In the genomic region with DNA sequence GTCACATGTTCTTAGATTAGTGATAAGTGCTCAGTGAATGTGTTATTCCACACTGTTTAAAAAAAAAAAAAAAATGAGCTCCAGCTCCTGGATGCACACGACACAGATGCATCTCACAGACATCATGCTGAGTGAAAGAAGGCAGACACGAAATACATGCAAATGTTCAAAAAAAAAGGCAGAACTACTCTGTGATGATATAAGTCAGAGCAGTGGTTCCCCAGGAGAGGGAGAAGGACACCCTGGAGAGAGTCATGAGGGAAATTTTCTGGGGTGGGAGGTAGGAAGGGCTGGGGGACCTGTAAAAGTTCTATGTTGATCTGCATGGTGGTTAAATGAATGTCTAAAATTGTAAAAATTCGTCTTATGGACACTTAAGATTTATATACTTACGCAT, we compare ENCODE assay signal across 10 cellular contexts. TPM values are rescaled to one million over a fixed set of nuclear protein-coding genes. Genes with fewer than 3 reads are reported as not detected.
A peak's percentile ranks its signal among the peaks of the same experiment; 100 is the strongest.
DNase-seq lines count a peak whose midpoint lies in the region; ATAC-seq, FAIRE-seq and TF ChIP-seq lines count a peak whose summit lies in the region.
"Had no signal": no experiment of that assay in that cellular context is flagged by ENCODE, and none has a peak within 500 bp of the region (broad histone marks: within the 10 kb centered on the region; RNA-seq: fewer than 3 reads in every experiment).

No MANE protein-coding gene starts in this region.

- H3K27ac Mint-ChIP-seq in activated T-helper 17 cell treated with anti-CD3 and anti-CD28 coated beads, Interleukin-2, amount 50 U/mL, for 72 hours, result peak overlapping the region; percentile 100

- WGBS in liver, result 78% methylated on average over 4 of the region's 4 CpGs
- 51 to 63% methylated on average over 4 of the region's 4 CpGs for WGBS in thyroid gland, 2 donors
- 68% methylated on average over 4 of the region's 4 CpGs for WGBS in pancreas, 2 donors

- no peak overlapping the region for H3K4me3 ChIP-seq in liver (ENCODE audit: low read depth in 1 of 3, low read length in 3 of 3)
- H3K4me3 ChIP-seq in thyroid gland (replicated peaks in 1 of 3), result no peak overlapping the region
- H3K4me3 ChIP-seq in pancreas, result no peak overlapping the region

- TF ChIP-seq POLR2A in thyroid gland (IDR thresholded peaks at IDR 0.05), result no peak

- H3K27ac ChIP-seq in liver (ENCODE audit: low read depth in 1 of 2, low read length in 2 of 2) (peak overlapping the region; percentile 59 to 99), thyroid gland (peak overlapping the region in 2 of 3 donors; percentile 99 to 100), pancreas (peak overlapping the region in 2 of 4 donors; percentile 100)

- H3K9ac ChIP-seq in liver (ENCODE audit: low read depth in 1 of 2, low read length in 2 of 2), result no peak overlapping the region

- no peak for TF ChIP-seq CTCF in liver (IDR thresholded peaks at IDR 0.05; ENCODE audit: low read depth, low read length, missing input control)
- TF ChIP-seq CTCF in thyroid gland (IDR thresholded peaks at IDR 0.05), result no peak
- no peak for TF ChIP-seq CTCF in pancreas (IDR thresholded peaks at IDR 0.05)

- peaks cover 65% of the 10 kb centered on the region for H3K36me3 Mint-ChIP-seq in activated T-cell treated with anti-CD3 and anti-CD28 coated beads, Interleukin-2, amount 50 U/mL, for 4 hours (ENCODE audit: insufficient read depth)
- peaks cover 93% of the 10 kb centered on the region for H3K36me3 Mint-ChIP-seq in activated T-helper 17 cell treated with anti-CD3 and anti-CD28 coated beads, Interleukin-2, amount 50 U/mL, for 72 hours (ENCODE audit: low read depth)

- FAIRE-seq in pancreas (lab: Jason Lieb, UNC), result no peak

- H3K4me1 Mint-ChIP-seq in activated T-cell treated with anti-CD3 and anti-CD28 coated beads, Interleukin-2, amount 50 U/mL, for 4 hours (ENCODE audit: low read depth), result peaks cover 72% of the 10 kb centered on the region
- peaks cover 63% of the 10 kb centered on the region for H3K4me1 Mint-ChIP-seq in activated T-helper 17 cell treated with anti-CD3 and anti-CD28 coated beads, Interleukin-2, amount 50 U/mL, for 72 hours

- peak overlapping the region; percentile 95 for H3K4me3 Mint-ChIP-seq in activated T-cell treated with anti-CD3 and anti-CD28 coated beads, Interleukin-2, amount 50 U/mL, for 4 hours
- peak overlapping the region; percentile 98 for H3K4me3 Mint-ChIP-seq in activated T-helper 17 cell treated with anti-CD3 and anti-CD28 coated beads, Interleukin-2, amount 50 U/mL, for 72 hours

- ATAC-seq in activated T-cell treated with anti-CD3 and anti-CD28 coated beads, Interleukin-2, amount 50 U/mL, for 4 hours, result no peak
- no peak for ATAC-seq in activated T-helper 17 cell treated with anti-CD3 and anti-CD28 coated beads, Interleukin-2, amount 50 U/mL, for 72 hours (replicated peaks)
- ATAC-seq in pancreas, result no peak

- DNase-seq in activated T-cell treated with anti-CD3 and anti-CD28 coated beads, Interleukin-2, amount 50 U/mL, for 4 hours, result no peak
- no peak for DNase-seq in activated T-cell treated with anti-CD3 and anti-CD28 coated beads for 4 hours
- DNase-seq in thyroid gland, result no peak
- no peak for DNase-seq in pancreas
- no peak for DNase-seq in activated effector memory CD4-positive, alpha-beta T cell treated with anti-CD3 and anti-CD28 coated beads, Interleukin-2, amount 50 U/mL, for 16 hours
- DNase-seq in NOMO-1 (lab: John Stamatoyannopoulos, UW; ENCODE audit: unreplicated experiment in 2 of 2), result no peak
- DNase-seq: activated CD4-positive, CD25-positive, alpha-beta regulatory T cell had no signal

- intact Hi-C loops in thyroid gland (cut with DNase I), result no loop called here
- intact Hi-C loops in pancreas (cut with DNase I), result no loop called here

- H3K36me3 ChIP-seq in liver (ENCODE audit: control insufficient read depth in 4 of 4, insufficient read depth in 3 of 4, low read depth in 1 of 4, low read length in 3 of 4) (peaks cover 9 to 30% (median 18%) of the 10 kb centered on the region in 4 donors), thyroid gland (peaks cover 25 to 31% of the 10 kb centered on the region in 2 donors), pancreas (peaks cover 12 to 25% (median 14%) of the 10 kb centered on the region in 3 donors)
- H3K36me3 ChIP-seq: BE2C had no signal

- H3K9me3 Mint-ChIP-seq in activated T-cell treated with anti-CD3 and anti-CD28 coated beads, Interleukin-2, amount 50 U/mL, for 4 hours, result no peaks in the 10 kb centered on the region
- H3K9me3 Mint-ChIP-seq in activated T-helper 17 cell treated with anti-CD3 and anti-CD28 coated beads, Interleukin-2, amount 50 U/mL, for 72 hours, result no peaks in the 10 kb centered on the region

- H3K27me3 Mint-ChIP-seq in activated T-cell treated with anti-CD3 and anti-CD28 coated beads, Interleukin-2, amount 50 U/mL, for 4 hours (ENCODE audit: low read depth), result no peaks in the 10 kb centered on the region
- H3K27me3 Mint-ChIP-seq in activated T-helper 17 cell treated with anti-CD3 and anti-CD28 coated beads, Interleukin-2, amount 50 U/mL, for 72 hours, result no peaks in the 10 kb centered on the region

- H3K4me1 ChIP-seq in liver (ENCODE audit: control insufficient read depth in 4 of 4, insufficient read depth in 4 of 4, low read length in 3 of 4) (peaks cover 27 to 65% (median 54%) of the 10 kb centered on the region in 4 donors), thyroid gland (peaks cover 63 to 64% of the 10 kb centered on the region in 2 donors), pancreas (peaks cover 44 to 60% (median 46%) of the 10 kb centered on the region in 3 donors)

- H3K9me3 ChIP-seq in liver (ENCODE audit: control insufficient read depth in 4 of 4, low read length in 3 of 4) (no peaks in the 10 kb centered on the region), thyroid gland (no peaks in the 10 kb centered on the region), pancreas (no peaks in the 10 kb centered on the region)
- H3K9me3 ChIP-seq: BE2C had no signal

- no peaks in the 10 kb centered on the region for H3K27me3 ChIP-seq in liver (ENCODE audit: control insufficient read depth in 4 of 4, insufficient read depth in 4 of 4, low read length in 3 of 4)
- H3K27me3 ChIP-seq in thyroid gland, result no peaks in the 10 kb centered on the region
- no peaks in the 10 kb centered on the region for H3K27me3 ChIP-seq in pancreas
- H3K27me3 ChIP-seq: BE2C had no signal

- no peak for TF ChIP-seq RAD21 in liver (IDR thresholded peaks at IDR 0.05)

TF ChIP-seq in liver, 16 proteins besides CTCF, POLR2A, EP300 and RAD21:
- TF ChIP-seq JUND (IDR thresholded peaks at IDR 0.05) (no peak), HNF4A (conservative IDR thresholded peaks at IDR 0.05) (no peak), HNF4G (IDR thresholded peaks at IDR 0.05) (no peak), YY1 (IDR thresholded peaks at IDR 0.05) (no peak)
- TF ChIP-seq, protein P1, sequence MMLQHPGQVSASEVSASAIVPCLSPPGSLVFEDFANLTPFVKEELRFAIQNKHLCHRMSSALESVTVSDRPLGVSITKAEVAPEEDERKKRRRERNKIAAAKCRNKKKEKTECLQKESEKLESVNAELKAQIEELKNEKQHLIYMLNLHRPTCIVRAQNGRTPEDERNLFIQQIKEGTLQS (IDR thresholded peaks at IDR 0.05), result no peak

RNA-seq across cellular contexts. Expression of a gene that starts 4.3 kb away (rescaled TPM):
- 10 to 100 TPM; 88.9 to 96.6 (median 95.1) TPM for total RNA-seq in activated T-cell treated with anti-CD3 and anti-CD28 coated beads, Interleukin-2, amount 50 U/mL, for 4 hours
- total RNA-seq in activated T-helper 17 cell treated with anti-CD3 and anti-CD28 coated beads, Interleukin-2, amount 50 U/mL, for 72 hours, result 100 to 1,000 TPM in 1 of 2 donors, 10 to 100 TPM in 1; 42.9 to 145 TPM
- total RNA-seq in liver (10 to 100 TPM in 1 of 2 donors, 1 to 10 TPM in 1; 4.7 to 19.3 TPM), thyroid gland (10 to 100 TPM; 33.5 to 81.0 (median 36.7) TPM), pancreas (10 to 100 TPM in 5 of 6 donors, 1 to 10 TPM in 1; 9.0 to 29.2 (median 13.4) TPM)
- polyA plus RNA-seq in liver (10 to 100 TPM in 1 of 2 donors, 1 to 10 TPM in 1; 8.7 to 12.8 TPM), pancreas (10 to 100 TPM; 20.3 to 31.4 TPM)

RNA-seq across cellular contexts. Expression of a gene that starts 41.6 kb away (rescaled TPM):
- 1 to 10 TPM in 2 of 3 donors, under 1 TPM in 1; 0.84 to 1.1 (median 1.0) TPM for total RNA-seq in activated T-cell treated with anti-CD3 and anti-CD28 coated beads, Interleukin-2, amount 50 U/mL, for 4 hours
- total RNA-seq in activated T-helper 17 cell treated with anti-CD3 and anti-CD28 coated beads, Interleukin-2, amount 50 U/mL, for 72 hours, result 1 to 10 TPM; 2.7 to 4.7 TPM
- total RNA-seq in liver (1 to 10 TPM in 1 of 2 donors, under 1 TPM in 1; 0.28 to 3.3 TPM), thyroid gland (10 to 100 TPM in 3 of 4 donors, 1 to 10 TPM in 1; 8.9 to 17.8 (median 11.7) TPM), pancreas (1 to 10 TPM; 3.1 to 9.6 (median 5.5) TPM)
- polyA plus RNA-seq in liver (1 to 10 TPM in 1 of 2 donors, under 1 TPM in 1; 0.89 to 2.3 TPM), pancreas (10 to 100 TPM; 21.7 to 31.3 TPM)

RNA-seq across cellular contexts. Expression of a gene that starts 41.6 kb away (rescaled TPM):
- total RNA-seq in activated T-cell treated with anti-CD3 and anti-CD28 coated beads, Interleukin-2, amount 50 U/mL, for 4 hours, result 10 to 100 TPM; 31.8 to 34.7 (median 33.0) TPM
- total RNA-seq in activated T-helper 17 cell treated with anti-CD3 and anti-CD28 coated beads, Interleukin-2, amount 50 U/mL, for 72 hours, result 10 to 100 TPM; 21.2 to 24.2 TPM
- 10 to 100 TPM; 11.8 to 39.4 TPM for total RNA-seq in liver
- 10 to 100 TPM; 13.4 to 25.3 TPM for polyA plus RNA-seq in liver
- total RNA-seq in thyroid gland, result 100 to 1,000 TPM in 2 of 4 donors, 10 to 100 TPM in 2; 64.6 to 105 (median 101) TPM
- 10 to 100 TPM; 25.9 to 48.6 (median 31.6) TPM for total RNA-seq in pancreas
- polyA plus RNA-seq in pancreas, result 10 to 100 TPM; 56.2 to 79.6 TPM

RNA-seq across cellular contexts. Expression of a gene that starts 43.3 kb away (rescaled TPM):
- total RNA-seq in activated T-cell treated with anti-CD3 and anti-CD28 coated beads, Interleukin-2, amount 50 U/mL, for 4 hours, result 10 to 100 TPM; 13.1 to 20.6 (median 18.2) TPM
- total RNA-seq in activated T-helper 17 cell treated with anti-CD3 and anti-CD28 coated beads, Interleukin-2, amount 50 U/mL, for 72 hours, result 10 to 100 TPM in 1 of 2 donors, under 1 TPM in 1; 0.99 to 17.2 TPM
- total RNA-seq in liver (not detected), thyroid gland (not detected), pancreas (under 1 TPM in 2 of 6 donors, not detected in 4; 0.09 to 0.43 TPM)
- polyA plus RNA-seq in liver (under 1 TPM in 1 of 2 donors, not detected in 1; 0.01 TPM), pancreas (under 1 TPM; 0.08 to 0.14 TPM)
